Comparison of ENCODE assay signal across 1 cellular context in genomic region chr12:13342971-13343370, GRCh38.
TF ChIP-seq lines count a peak whose summit lies in the region.

No MANE protein-coding gene starts in this region.

TF ChIP-seq in HCT116, 20 proteins besides CTCF, POLR2A, EP300 and RAD21:
- no peak for TF ChIP-seq EZH2 (IDR thresholded peaks at IDR 0.05)
